ENCODE assay signal across 23 cellular contexts in the genomic region with DNA sequence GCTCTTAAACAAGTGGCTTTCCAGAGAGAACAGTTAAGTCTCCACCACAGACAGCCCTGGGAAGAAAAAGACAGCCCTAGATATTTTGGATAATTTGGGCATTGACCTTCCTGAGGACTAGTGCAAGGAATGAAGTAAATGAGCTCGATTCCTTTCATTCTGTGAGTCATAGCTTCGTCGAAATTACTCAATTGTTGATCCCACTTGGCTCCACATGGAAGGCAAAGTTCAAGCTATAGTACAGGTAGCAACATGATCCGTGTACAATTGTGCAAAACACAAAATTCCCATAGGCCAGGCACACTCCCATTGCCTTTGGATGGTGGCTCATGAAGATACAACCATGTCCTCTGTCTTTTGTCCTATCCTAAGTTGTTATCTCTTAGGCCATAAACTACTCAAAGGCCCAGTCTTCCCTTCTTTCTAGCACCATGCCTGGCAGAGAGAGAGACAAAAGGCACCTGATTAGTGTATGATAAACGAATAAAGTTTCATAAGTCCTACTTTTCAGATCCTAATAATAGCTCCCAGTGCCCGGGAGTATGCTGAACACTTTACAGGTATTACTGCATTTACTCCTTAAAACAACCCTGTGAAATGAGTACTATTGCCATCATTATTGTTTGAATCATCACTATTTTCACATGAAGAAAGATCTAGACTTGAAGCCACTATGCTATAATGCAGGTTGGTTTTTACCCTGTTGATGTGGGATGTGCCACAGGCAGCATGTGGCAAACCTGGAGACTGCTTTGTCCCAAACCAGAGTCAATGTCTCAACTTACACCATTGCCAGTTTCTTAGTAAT.
DNase-seq lines count a peak whose midpoint lies in the region; ATAC-seq, FAIRE-seq and TF ChIP-seq lines count a peak whose summit lies in the region.
"Had no signal": no experiment of that assay in that cellular context is flagged by ENCODE, and none has a peak within 500 bp of the region (broad histone marks: within the 10 kb centered on the region; RNA-seq: fewer than 3 reads in every experiment).

No MANE protein-coding gene starts in this region.

- WGBS in A549 (ENCODE audit: missing lambda C conversion rate): 8% methylated on average over 6 of the region's 6 CpGs
- 74% methylated on average over 6 of the region's 6 CpGs for WGBS in HUES64

- no peak for TF ChIP-seq RAD21 in A549 (conservative IDR thresholded peaks at IDR 0.05 in 1 of 2, IDR thresholded peaks at IDR 0.05 in 1 of 2)

- no peak overlapping the region for H3K9ac ChIP-seq in HUES64 (ENCODE audit: low read depth, low read length)

- CTCF ChIA-PET in A549 (lab: Yijun Ruan, JAX): interaction anchor here (0.7 to 5.6 kb wide), 5 partner anchors 15 to 281 kb away, joined by 3 to 60 read pairs (median 11); no protein-coding TSS in a partner anchor

- H3K9me3 ChIP-seq in A549 (no peaks in the 10 kb centered on the region), HUES64 (ENCODE audit: insufficient read depth, low read depth, low read length) (no peaks in the 10 kb centered on the region)
- H3K9me3 ChIP-seq in effector memory CD4-positive, alpha-beta T cell (ENCODE audit: control insufficient read depth, low read length): no peaks in the 10 kb centered on the region
- H3K9me3 ChIP-seq: adrenal gland, SJCRH30 had no signal

- H3K4me1 ChIP-seq in A549: no peaks in the 10 kb centered on the region
- H3K4me1 ChIP-seq in HUES64 (ENCODE audit: insufficient read depth, low read length): peaks cover 22% of the 10 kb centered on the region
- no peaks in the 10 kb centered on the region for H3K4me1 ChIP-seq in effector memory CD4-positive, alpha-beta T cell (ENCODE audit: control insufficient read depth, insufficient read depth, low read length, poor library complexity, severe bottlenecking)
- H3K4me1 ChIP-seq: adrenal gland had no signal

- H3K36me3 ChIP-seq in HUES64 (ENCODE audit: insufficient read depth, low read length): no peaks in the 10 kb centered on the region
- H3K36me3 ChIP-seq in bronchial epithelial cell (ENCODE audit: control insufficient read depth, insufficient read depth, low read length): no peaks in the 10 kb centered on the region
- no peaks in the 10 kb centered on the region for H3K36me3 ChIP-seq in effector memory CD4-positive, alpha-beta T cell (ENCODE audit: control insufficient read depth, insufficient read depth, low read length)
- H3K36me3 ChIP-seq: adrenal gland, SJCRH30 had no signal

- FAIRE-seq in A549 (lab: Jason Lieb, UNC): no peak
- peak; percentile 62 for FAIRE-seq in bronchial epithelial cell (lab: Jason Lieb, UNC)
- no peak for FAIRE-seq in GM19239 (lab: Jason Lieb, UNC)
- FAIRE-seq: A204.1 had no signal

- no peak overlapping the region for H3K4me2 ChIP-seq in A549
- H3K4me2 ChIP-seq: smooth muscle cell had no signal

- no peak for ATAC-seq in A549
- ATAC-seq in left lobe of liver: peak; percentile 87
- ATAC-seq in GM21737 (IDR thresholded peaks at IDR 0.05; ENCODE audit: unreplicated experiment): no peak
- ATAC-seq: natural killer cell treated with Interleukin-12 subunit alpha and Interleukin-12 subunit beta and Interleukin-15 and Interleukin-18, amount 100 ng/mL, for 72 hours had no signal

- TF ChIP-seq EP300 in A549 (IDR thresholded peaks at IDR 0.05): no peak

- H3K27me3 ChIP-seq in HUES64 (ENCODE audit: insufficient read depth, low read length): peaks cover 32% of the 10 kb centered on the region
- no peaks in the 10 kb centered on the region for H3K27me3 ChIP-seq in bronchial epithelial cell (ENCODE audit: control insufficient read depth, insufficient read depth, low read length)
- H3K27me3 ChIP-seq in effector memory CD4-positive, alpha-beta T cell (replicated peaks; ENCODE audit: control insufficient read depth, insufficient read depth, low read length, poor library complexity, severe bottlenecking): no peaks in the 10 kb centered on the region
- H3K27me3 ChIP-seq: adrenal gland, SJCRH30 had no signal

- no peak for DNase-seq in A549 (ENCODE audit: low read depth in 1 of 2, low spot score in 1 of 2)
- DNase-seq in bronchial epithelial cell (ENCODE audit: low read depth): peak; percentile 98
- no peak for DNase-seq in left lobe of liver (ENCODE audit: low spot score)
- DNase-seq in NCI-H774 (lab: John Stamatoyannopoulos, UW): no peak
- no peak for DNase-seq in effector memory CD4-positive, alpha-beta T cell
- DNase-seq in GM19239 (ENCODE audit: insufficient read length, low spot score): no peak
- DNase-seq: activated CD4-positive, CD25-positive, alpha-beta regulatory T cell; adrenal gland; central memory CD4-positive, alpha-beta T cell; DMS153; hippocampal formation; NCI-H1048; NCI-H2081; NCI-H510A treated with DMSO at 0.1 percent for 48 hours; SJCRH30; stimulated activated CD8-positive, alpha-beta memory T cell treated with anti-CD3 and anti-CD28 coated beads, Interleukin-4, amount 100 ng/mL, for 48 hours; substantia nigra; T-helper 17 cell had no signal

- H3K27ac ChIP-seq in A549: no peak overlapping the region
- peak overlapping the region; percentile 37; the same call in 1 of the 2 replicates for H3K27ac ChIP-seq in HUES64 (ENCODE audit: low read depth, low read length)
- H3K27ac ChIP-seq in effector memory CD4-positive, alpha-beta T cell (ENCODE audit: insufficient read depth, low read length, poor library complexity, severe bottlenecking): no peak overlapping the region
- H3K27ac ChIP-seq: adrenal gland, SJCRH30 had no signal

- POLR2A ChIA-PET in A549 (lab: Yijun Ruan, JAX): no interaction called here

- H3K4me3 ChIP-seq in A549 (no peak overlapping the region), HUES64 (ENCODE audit: low read length) (no peak overlapping the region), bronchial epithelial cell (ENCODE audit: low read depth, low read length) (no peak overlapping the region)
- no peak overlapping the region for H3K4me3 ChIP-seq in effector memory CD4-positive, alpha-beta T cell (ENCODE audit: insufficient read depth, low read depth, low read length, poor library complexity, severe bottlenecking)
- H3K4me3 ChIP-seq: adrenal gland, SJCRH30, smooth muscle cell had no signal

- TF ChIP-seq POLR2A in A549 (IDR thresholded peaks at IDR 0.05; ENCODE audit: low read length): no peak

- TF ChIP-seq CTCF in A549 (IDR thresholded peaks at IDR 0.05) (no peak), bronchial epithelial cell (IDR thresholded peaks at IDR 0.05; ENCODE audit: insufficient read depth, low read length, severe bottlenecking) (no peak)

TF ChIP-seq in A549, 52 proteins besides CTCF, POLR2A, EP300 and RAD21:
- TF ChIP-seq SMC3 (IDR thresholded peaks at IDR 0.05): no peak
- TF ChIP-seq CBX8 (IDR thresholded peaks at IDR 0.05): peak; percentile 53; the same call in 1 of the 2 replicates
- TF ChIP-seq, protein P1, sequence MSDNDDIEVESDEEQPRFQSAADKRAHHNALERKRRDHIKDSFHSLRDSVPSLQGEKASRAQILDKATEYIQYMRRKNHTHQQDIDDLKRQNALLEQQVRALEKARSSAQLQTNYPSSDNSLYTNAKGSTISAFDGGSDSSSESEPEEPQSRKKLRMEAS (IDR thresholded peaks at IDR 0.05): no peak
- TF ChIP-seq ZFP36 (IDR thresholded peaks at IDR 0.05; ENCODE audit: borderline replicate concordance, partially characterized antibody): no peak
- no peak for TF ChIP-seq JUN (IDR thresholded peaks at IDR 0.05)
- TF ChIP-seq, protein P2, sequence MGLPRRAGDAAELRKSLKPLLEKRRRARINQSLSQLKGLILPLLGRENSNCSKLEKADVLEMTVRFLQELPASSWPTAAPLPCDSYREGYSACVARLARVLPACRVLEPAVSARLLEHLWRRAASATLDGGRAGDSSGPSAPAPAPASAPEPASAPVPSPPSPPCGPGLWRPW (IDR thresholded peaks at IDR 0.05): no peak
TF ChIP-seq in A549: peak in this region for 1.
